In the genomic region with DNA sequence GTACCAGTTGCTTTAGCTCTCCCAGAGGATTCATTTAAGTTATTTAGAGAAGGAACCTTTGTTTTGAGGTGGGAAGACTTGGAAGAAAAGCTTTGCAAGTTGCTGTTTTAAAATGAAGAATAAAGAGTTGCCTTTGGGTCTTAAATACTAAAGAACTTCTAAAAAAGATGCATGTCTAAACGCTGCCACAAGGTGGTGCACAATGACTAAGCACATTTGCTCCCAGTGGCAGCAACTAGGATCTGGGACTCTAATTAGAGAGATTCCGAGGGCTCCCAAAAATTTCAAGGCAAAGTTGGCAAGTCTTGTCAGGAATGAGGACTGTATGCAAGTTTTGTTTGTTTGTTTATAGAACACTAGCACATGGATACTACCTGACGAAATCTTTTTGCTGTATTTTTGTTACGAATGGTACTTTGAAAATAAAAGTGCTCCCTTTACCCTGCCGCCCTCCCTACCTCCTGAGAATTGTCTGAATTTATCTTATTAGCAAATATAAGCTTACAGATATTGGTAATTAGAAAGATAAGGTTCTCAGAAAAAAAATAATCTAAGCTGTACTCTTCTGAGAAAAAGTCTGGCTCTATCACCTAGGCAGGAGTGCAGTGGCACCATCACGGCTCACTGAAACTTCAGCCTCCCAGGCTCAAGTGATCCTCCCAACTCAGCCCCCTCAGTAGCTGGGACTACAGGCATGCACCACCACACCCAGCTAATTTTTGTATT, we compare ENCODE assay signal across 8 cellular contexts.
DNase-seq lines count a peak whose midpoint lies in the region; ATAC-seq, FAIRE-seq and TF ChIP-seq lines count a peak whose summit lies in the region.

No MANE protein-coding gene starts in this region.

- H2AFZ ChIP-seq in OCI-LY7 (ENCODE audit: low read length) = no peak overlapping the region

- no peak overlapping the region for H3K4me3 ChIP-seq in OCI-LY7 (ENCODE audit: low read depth, low read length, poor library complexity, severe bottlenecking)

- H3K36me3 ChIP-seq in OCI-LY7 (ENCODE audit: insufficient read depth, low read length) = no peaks in the 10 kb centered on the region

- no peak overlapping the region for H3K4me3 Mint-ChIP-seq in glutamatergic neuron (ENCODE audit: unreplicated experiment)

- POLR2A ChIA-PET in OCI-LY7 (lab: Charles Lee) = interaction anchor here (1.1 kb wide), 1 partner anchor 30 kb away, joined by 3 read pairs; no protein-coding TSS in a partner anchor

- H3K27ac Mint-ChIP-seq in glutamatergic neuron (ENCODE audit: unreplicated experiment) = no peak overlapping the region

- H4K20me1 ChIP-seq in OCI-LY7 (ENCODE audit: insufficient read depth, low read length) = no peaks in the 10 kb centered on the region

- H3K9me3 ChIP-seq in OCI-LY7 (ENCODE audit: low read length) = no peaks in the 10 kb centered on the region

- CTCF ChIA-PET in OCI-LY7 (lab: Charles Lee; ENCODE audit: unreplicated experiment) = interaction anchor here (1.3 kb wide), 1 partner anchor 117 kb away, joined by 3 read pairs; no protein-coding TSS in a partner anchor

- peak; percentile 76 for FAIRE-seq in GM18507 (lab: Jason Lieb, UNC)

- DNase-seq in AG09319 (ENCODE audit: extremely low read depth, low read depth) (peak; percentile 53), GM18507 (ENCODE audit: extremely low spot score, insufficient read length, low read depth) (no peak), HuH-7.5 (ENCODE audit: low spot score) (peak; percentile 14), OCI-LY7 (ENCODE audit: low spot score) (peak; percentile 64), glutamatergic neuron (peak; percentile 44), posterior vena cava (ENCODE audit: low spot score) (peak; percentile 79)
- peak; percentile 6 for DNase-seq in activated gamma-delta T cell treated with anti-CD3 and anti-CD28 coated beads, Interleukin-2, amount 50 U/mL, for 16 hours (ENCODE audit: low read depth)

- ATAC-seq in HG03025 (IDR thresholded peaks at IDR 0.05; ENCODE audit: low FRiP score, unreplicated experiment) = no peak

- no peaks in the 10 kb centered on the region for H3K79me2 ChIP-seq in OCI-LY7 (ENCODE audit: insufficient read depth, low read depth, low read length)

- H3K9me2 ChIP-seq in OCI-LY7 (ENCODE audit: insufficient read depth, low read length) = no peaks in the 10 kb centered on the region

- intact Hi-C loops in OCI-LY7 (cut with micrococcal nuclease; ENCODE audit: unreplicated experiment) (loop anchor here (1.0 to 2.0 kb wide), 2 partner anchors 118 to 644 kb away; no protein-coding TSS in a partner anchor), posterior vena cava (cut with DNase I) (loop anchor here in 1 of 2 donors (10.0 kb wide), 1 partner anchor 122 kb away; a partner anchor contains a TSS)

- H3K4me2 ChIP-seq in OCI-LY7 (ENCODE audit: low read length) = no peak overlapping the region

- H3K4me1 ChIP-seq in OCI-LY7 (ENCODE audit: insufficient read depth, low read length, poor library complexity, severe bottlenecking) = no peaks in the 10 kb centered on the region

- no TSS peak for BruUV-seq in OCI-LY7 (replicated peaks; lab: Mats Ljungman, UMichigan)

- no peaks in the 10 kb centered on the region for H3K36me3 Mint-ChIP-seq in glutamatergic neuron (ENCODE audit: unreplicated experiment)

- H3K9me3 Mint-ChIP-seq in glutamatergic neuron (ENCODE audit: unreplicated experiment) = no peaks in the 10 kb centered on the region

- no peak overlapping the region for H3K27ac ChIP-seq in OCI-LY7 (ENCODE audit: low read depth, low read length, poor library complexity, severe bottlenecking)

- H3K27me3 Mint-ChIP-seq in glutamatergic neuron (ENCODE audit: unreplicated experiment) = peaks cover 4% of the 10 kb centered on the region

- peak; percentile 80 for TF ChIP-seq CTCF in AG09319 (IDR thresholded peaks at IDR 0.05; ENCODE audit: low read depth, low read length)
- peak; percentile 93 for TF ChIP-seq CTCF in OCI-LY7 (conservative IDR thresholded peaks at IDR 0.05; ENCODE audit: low read length)
- peak; percentile 89 for TF ChIP-seq CTCF in glutamatergic neuron (IDR thresholded peaks at IDR 0.05; ENCODE audit: partially characterized antibody, unreplicated experiment)

- no peaks in the 10 kb centered on the region for H3K4me1 Mint-ChIP-seq in glutamatergic neuron (ENCODE audit: low read depth, unreplicated experiment)
